In the genomic region with DNA sequence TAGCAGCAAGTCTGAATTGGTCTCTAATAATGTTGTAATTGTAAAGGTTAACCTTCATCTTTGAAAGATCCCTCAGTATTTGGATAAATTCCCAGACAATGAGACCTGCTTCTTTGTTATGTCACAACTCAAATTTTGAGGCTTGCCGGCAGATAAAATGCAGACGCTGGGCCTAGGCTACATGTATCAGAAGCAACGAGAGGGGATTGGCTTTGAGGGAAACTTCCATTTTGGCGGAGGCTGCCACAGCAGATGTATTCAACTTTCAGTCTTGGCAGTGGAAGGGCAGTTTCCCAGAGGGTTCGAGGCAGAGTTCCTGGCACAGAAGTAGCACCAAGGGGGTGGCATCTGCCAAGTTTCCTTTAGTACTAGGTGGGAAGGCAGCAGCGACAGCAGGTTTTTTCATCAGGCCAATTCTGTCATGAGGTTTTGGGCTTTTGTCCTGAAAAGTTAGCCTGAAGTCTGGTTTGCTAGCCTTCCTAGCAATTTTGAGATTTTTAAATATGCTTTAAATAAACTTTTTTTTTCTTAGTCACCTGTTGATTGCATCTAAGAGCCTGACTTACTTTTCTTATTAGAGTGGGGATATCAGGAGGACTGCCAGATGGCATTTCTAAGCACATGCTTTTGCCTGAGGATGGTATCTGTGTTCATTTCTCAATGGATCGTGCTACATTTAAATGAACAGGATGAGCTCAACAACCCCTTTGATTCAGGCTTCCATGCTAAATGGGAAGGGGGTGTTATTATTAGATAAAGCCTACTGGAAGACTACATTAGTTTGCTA, we compare ENCODE assay signal across 13 cellular contexts.
DNase-seq lines count a peak whose midpoint lies in the region; ATAC-seq and TF ChIP-seq lines count a peak whose summit lies in the region.
"Had no signal": no experiment of that assay in that cellular context is flagged by ENCODE, and none has a peak within 500 bp of the region (broad histone marks: within the 10 kb centered on the region; RNA-seq: fewer than 3 reads in every experiment).

No MANE protein-coding gene starts in this region.

- no peaks in the 10 kb centered on the region for H3K4me1 Mint-ChIP-seq in activated T-helper 17 cell treated with anti-CD3 and anti-CD28 coated beads, Interleukin-2, amount 50 U/mL, for 72 hours
- peaks cover 0 to 2% of the 10 kb centered on the region in 2 donors for H3K4me1 Mint-ChIP-seq in stimulated activated naive B cell treated with anti-CD40 and anti-IgM and Interleukin-4, amounts not matched to agents 10 μg/mL and 1 μg/mL and 100 μg/mL, for 72 hours

- no peaks in the 10 kb centered on the region for H3K9me3 ChIP-seq in neuronal stem cell (replicated peaks in 1 of 2; ENCODE audit: control insufficient read depth in 2 of 2, insufficient read depth in 1 of 2, low read depth in 1 of 2, low read length in 2 of 2)

- H3K79me1 ChIP-seq in neuronal stem cell (ENCODE audit: low read depth, low read length) = no peaks in the 10 kb centered on the region

- no peak overlapping the region for H3K4me2 ChIP-seq in neuronal stem cell (ENCODE audit: insufficient read depth, low read length, poor library complexity, severe bottlenecking)

- no peak overlapping the region for H2BK120ac ChIP-seq in neuronal stem cell (ENCODE audit: low read depth, low read length)

- H3K4me1 ChIP-seq in neuronal stem cell (ENCODE audit: control insufficient read depth in 2 of 2, insufficient read depth in 1 of 2, low read depth in 1 of 2, low read length in 2 of 2) = no peaks in the 10 kb centered on the region

- no peak overlapping the region for H3K23ac ChIP-seq in neuronal stem cell (ENCODE audit: low read depth, low read length, poor library complexity)

- no peak overlapping the region for H3K27ac Mint-ChIP-seq in activated T-helper 17 cell treated with anti-CD3 and anti-CD28 coated beads, Interleukin-2, amount 50 U/mL, for 72 hours
- H3K27ac Mint-ChIP-seq in stimulated activated naive B cell treated with anti-CD40 and anti-IgM and Interleukin-4, amounts not matched to agents 10 μg/mL and 1 μg/mL and 100 μg/mL, for 72 hours = no peak overlapping the region
- H3K27ac Mint-ChIP-seq: activated naive CD4-positive, alpha-beta T cell treated with anti-CD3 and anti-CD28 coated beads, Interleukin-2, amount 50 U/mL, for 72 hours had no signal

- no peaks in the 10 kb centered on the region for H3K27me3 ChIP-seq in neuronal stem cell (ENCODE audit: control insufficient read depth in 3 of 3, insufficient read depth in 3 of 3, low read depth in 1 of 3, low read length in 3 of 3)

- peak; percentile 91 for ATAC-seq in SK-N-SH treated with all-trans-retinoic acid at 6 μM for 48 hours
- ATAC-seq in activated T-helper 17 cell treated with anti-CD3 and anti-CD28 coated beads, Interleukin-2, amount 50 U/mL, for 72 hours (replicated peaks) = no peak
- ATAC-seq in stimulated activated naive B cell treated with anti-CD40 and anti-IgM and Interleukin-4, amounts not matched to agents 10 μg/mL and 1 μg/mL and 100 μg/mL, for 72 hours (replicated peaks) = no peak
- ATAC-seq: activated naive CD4-positive, alpha-beta T cell treated with anti-CD3 and anti-CD28 coated beads, Interleukin-2, amount 50 U/mL, for 72 hours; HCT116 had no signal

- H2AK5ac ChIP-seq in neuronal stem cell (ENCODE audit: low read depth, low read length) = no peak overlapping the region

- no peak overlapping the region for H2BK15ac ChIP-seq in neuronal stem cell (ENCODE audit: low read length)

- no peak overlapping the region for H4K8ac ChIP-seq in neuronal stem cell (ENCODE audit: low read depth, low read length)

- peaks cover 3% of the 10 kb centered on the region for H3K27me3 Mint-ChIP-seq in activated T-helper 17 cell treated with anti-CD3 and anti-CD28 coated beads, Interleukin-2, amount 50 U/mL, for 72 hours
- peaks cover 4 to 15% of the 10 kb centered on the region in 2 donors for H3K27me3 Mint-ChIP-seq in stimulated activated naive B cell treated with anti-CD40 and anti-IgM and Interleukin-4, amounts not matched to agents 10 μg/mL and 1 μg/mL and 100 μg/mL, for 72 hours

- H3K4me3 Mint-ChIP-seq in activated T-helper 17 cell treated with anti-CD3 and anti-CD28 coated beads, Interleukin-2, amount 50 U/mL, for 72 hours = no peak overlapping the region
- H3K4me3 Mint-ChIP-seq in stimulated activated naive B cell treated with anti-CD40 and anti-IgM and Interleukin-4, amounts not matched to agents 10 μg/mL and 1 μg/mL and 100 μg/mL, for 72 hours = no peak overlapping the region
- H3K4me3 Mint-ChIP-seq: neural crest cell had no signal

- no peak overlapping the region for H2BK12ac ChIP-seq in neuronal stem cell (ENCODE audit: low read length)

- DNase-seq in AG20443 (ENCODE audit: low spot score) (peak; percentile 9), fibroblast of gingiva (ENCODE audit: low read depth) (peak; percentile 57), neuronal stem cell (ENCODE audit: low spot score) (no peak), D341Med (ENCODE audit: low spot score) (no peak)
- DNase-seq in stimulated activated naive B cell treated with anti-CD40 and anti-IgM and Interleukin-4, amounts not matched to agents 10 μg/mL and 1 μg/mL and 100 μg/mL, for 72 hours = no peak
- no peak for DNase-seq in activated naive CD4-positive, alpha-beta T cell (lab: John Stamatoyannopoulos, UW)
- DNase-seq: NCI-H1048; stimulated activated CD8-positive, alpha-beta memory T cell treated with anti-CD3 and anti-CD28 coated beads, Interleukin-4, amount 100 ng/mL, for 48 hours had no signal

- no peak overlapping the region for H3K18ac ChIP-seq in neuronal stem cell (ENCODE audit: low read length)

- no peak overlapping the region for H3K14ac ChIP-seq in neuronal stem cell (ENCODE audit: low read length)

- no CpG with 5 or more reads among the region's 7 CpGs for WGBS in neuronal stem cell (ENCODE audit: extremely low coverage in 2 of 2, insufficient read length in 2 of 2, insufficient replicate concordance in 1 of 2), 2 donors

- no peak overlapping the region for H3K4me3 ChIP-seq in neuronal stem cell (ENCODE audit: low read length in 2 of 2)

- H3K4ac ChIP-seq in neuronal stem cell (ENCODE audit: low read length) = no peak overlapping the region

- H2AFZ ChIP-seq in neuronal stem cell (ENCODE audit: low read length) = peak overlapping the region; percentile 32

- no peaks in the 10 kb centered on the region for H3K9me3 Mint-ChIP-seq in activated T-helper 17 cell treated with anti-CD3 and anti-CD28 coated beads, Interleukin-2, amount 50 U/mL, for 72 hours
- no peaks in the 10 kb centered on the region for H3K9me3 Mint-ChIP-seq in stimulated activated naive B cell treated with anti-CD40 and anti-IgM and Interleukin-4, amounts not matched to agents 10 μg/mL and 1 μg/mL and 100 μg/mL, for 72 hours
- H3K9me3 Mint-ChIP-seq: activated naive CD4-positive, alpha-beta T cell treated with anti-CD3 and anti-CD28 coated beads, Interleukin-2, amount 50 U/mL, for 72 hours; neural crest cell had no signal

- H4K91ac ChIP-seq in neuronal stem cell (ENCODE audit: low read depth, low read length, poor library complexity) = no peak overlapping the region

- H3K9ac ChIP-seq in neuronal stem cell (ENCODE audit: low read depth, low read length, poor library complexity) = no peak overlapping the region

- no peaks in the 10 kb centered on the region for H3K36me3 Mint-ChIP-seq in activated T-helper 17 cell treated with anti-CD3 and anti-CD28 coated beads, Interleukin-2, amount 50 U/mL, for 72 hours (ENCODE audit: low read depth)
- H3K36me3 Mint-ChIP-seq in stimulated activated naive B cell treated with anti-CD40 and anti-IgM and Interleukin-4, amounts not matched to agents 10 μg/mL and 1 μg/mL and 100 μg/mL, for 72 hours = no peaks in the 10 kb centered on the region
- H3K36me3 Mint-ChIP-seq: activated naive CD4-positive, alpha-beta T cell treated with anti-CD3 and anti-CD28 coated beads, Interleukin-2, amount 50 U/mL, for 72 hours had no signal

- no peak overlapping the region for H2BK5ac ChIP-seq in neuronal stem cell (ENCODE audit: low read length)

- H3K36me3 ChIP-seq in neuronal stem cell (replicated peaks in 1 of 2; ENCODE audit: control insufficient read depth in 2 of 2, insufficient read depth in 2 of 2, low read length in 2 of 2) = no peaks in the 10 kb centered on the region

- H3K27ac ChIP-seq in neuronal stem cell (replicated peaks; ENCODE audit: low read length) = no peak overlapping the region

TF ChIP-seq in SK-N-SH treated with all-trans-retinoic acid at 6 μM for 48 hours, 23 proteins besides CTCF, POLR2A, EP300 and RAD21 (continues in another document):
- TF ChIP-seq CSRNP3 (CRISPR knock-in tag; IDR thresholded peaks at IDR 0.05) (no peak), CREB5 (CRISPR knock-in tag; IDR thresholded peaks at IDR 0.05; ENCODE audit: low read depth) (no peak), GLIS3 (CRISPR knock-in tag; IDR thresholded peaks at IDR 0.05) (no peak), ZNF8 (CRISPR knock-in tag; IDR thresholded peaks at IDR 0.05) (no peak; the same call in 1 of the 2 replicates), ISL1 (CRISPR knock-in tag; IDR thresholded peaks at IDR 0.05) (0 out of 2 replicates have a peak, but pooled peaks have one; percentile 25)

Comparison
In these comparisons a context has a peak if more than half of its experiments do, and no peak if none do; other contexts are left out.
1. DNase-seq: peak in AG20443 (single experiment) and fibroblast of gingiva (single experiment); none in neuronal stem cell (single experiment), stimulated activated naive B cell treated with anti-CD40 and anti-IgM and Interleukin-4, amounts not matched to agents 10 μg/mL and 1 μg/mL and 100 μg/mL, for 72 hours (single experiment), activated naive CD4-positive, alpha-beta T cell (0 of 4) and D341Med (single experiment).